In the genomic region with DNA sequence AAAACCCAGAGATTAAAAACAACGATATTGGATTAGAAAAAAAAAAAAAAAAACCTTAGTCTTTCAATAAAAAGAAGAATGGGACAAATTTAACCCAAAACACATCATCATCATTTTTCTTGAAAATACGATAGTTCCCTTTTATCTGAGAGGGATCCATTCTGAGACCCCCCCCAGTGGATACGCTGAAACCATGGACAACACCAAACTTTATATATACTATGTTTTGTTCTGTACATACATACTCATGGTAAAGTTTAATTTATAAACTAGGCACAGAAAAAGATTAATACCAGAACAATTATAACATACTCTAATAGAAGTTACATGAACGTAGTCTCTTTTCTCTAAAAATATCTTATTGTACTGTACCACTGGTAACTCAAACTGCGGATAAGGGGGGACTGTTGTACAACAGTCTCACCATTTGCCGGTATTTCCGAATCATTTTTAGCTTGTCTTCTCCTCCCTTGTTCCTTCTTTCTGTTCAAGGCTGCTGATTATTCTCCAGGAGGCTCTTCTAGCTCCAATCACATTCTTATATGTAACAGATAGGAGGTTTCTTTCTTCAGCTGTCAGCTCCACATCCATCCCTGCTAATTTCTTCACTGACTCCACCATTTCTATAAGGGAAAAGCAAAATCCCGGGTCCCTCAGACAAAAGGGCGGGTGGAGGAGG, we compare ENCODE assay signal across 9 cellular contexts. TPM values are rescaled to one million over a fixed set of nuclear protein-coding genes. Genes with fewer than 3 reads are reported as not detected.
DNase-seq lines count a peak whose midpoint lies in the region; ATAC-seq and TF ChIP-seq lines count a peak whose summit lies in the region.
"Had no signal": no experiment of that assay in that cellular context is flagged by ENCODE, and none has a peak within 500 bp of the region (broad histone marks: within the 10 kb centered on the region; RNA-seq: fewer than 3 reads in every experiment).

No MANE protein-coding gene starts in this region.

- peak overlapping the region; percentile 57 for H3K4me3 ChIP-seq in astrocyte of the cerebellum (ENCODE audit: low read depth, low read length)
- peak overlapping the region; percentile 53 to 69 (median 68) for H3K4me3 ChIP-seq in right lobe of liver

- ATAC-seq in right lobe of liver (no peak), HG02973 (IDR thresholded peaks at IDR 0.05; ENCODE audit: unreplicated experiment) (no peak)

- no peaks in the 10 kb centered on the region for H3K4me1 ChIP-seq in right lobe of liver

- TF ChIP-seq POLR2A in right lobe of liver (IDR thresholded peaks at IDR 0.05): no peak

- H3K9me3 ChIP-seq in right lobe of liver: no peaks in the 10 kb centered on the region

- peaks cover 4% of the 10 kb centered on the region for H3K36me3 Mint-ChIP-seq in T-helper 1 cell treated with Interleukin-12 subunit alpha and Interleukin-12 subunit beta and Interleukin-4 antibody, amounts not matched to agents 30 μg/mL and 1 μg/mL, for 36 hours (ENCODE audit: low read depth)

- TF ChIP-seq CTCF in astrocyte of the cerebellum (IDR thresholded peaks at IDR 0.05; ENCODE audit: low read depth, low read length, missing control alignments): no peak
- no peak for TF ChIP-seq CTCF in right lobe of liver (IDR thresholded peaks at IDR 0.05)

- no peaks in the 10 kb centered on the region for H3K9me3 Mint-ChIP-seq in T-helper 1 cell treated with Interleukin-12 subunit alpha and Interleukin-12 subunit beta and Interleukin-4 antibody, amounts not matched to agents 30 μg/mL and 1 μg/mL, for 36 hours

- H3K27me3 ChIP-seq in right lobe of liver: no peaks in the 10 kb centered on the region

- in situ Hi-C loops in astrocyte of the cerebellum (cut with HindIII; ENCODE audit: low sequenced_read_pairs): no loop called here

- H3K27me3 Mint-ChIP-seq in T-helper 1 cell treated with Interleukin-12 subunit alpha and Interleukin-12 subunit beta and Interleukin-4 antibody, amounts not matched to agents 30 μg/mL and 1 μg/mL, for 36 hours (ENCODE audit: low read depth): peaks cover 22% of the 10 kb centered on the region

- DNase-seq in T-helper 1 cell: no peak
- DNase-seq in astrocyte of the cerebellum (ENCODE audit: low read depth): no peak
- DNase-seq in right lobe of liver: no peak
- no peak for DNase-seq in Ammon's horn (ENCODE audit: low spot score)
- DNase-seq in anterior cingulate cortex (lab: John Stamatoyannopoulos, UW): no peak

- 65% methylated on average over 9 of the region's 9 CpGs for WGBS in right lobe of liver (ENCODE audit: insufficient coverage, low coverage, low lambda C conversion rate, missing lambda C conversion rate)

- H3K4me1 Mint-ChIP-seq in T-helper 1 cell treated with Interleukin-12 subunit alpha and Interleukin-12 subunit beta and Interleukin-4 antibody, amounts not matched to agents 30 μg/mL and 1 μg/mL, for 36 hours (ENCODE audit: low read depth): peaks cover 21% of the 10 kb centered on the region

- peak overlapping the region; percentile 64 for H3K27ac Mint-ChIP-seq in T-helper 1 cell treated with Interleukin-12 subunit alpha and Interleukin-12 subunit beta and Interleukin-4 antibody, amounts not matched to agents 30 μg/mL and 1 μg/mL, for 36 hours

- no peaks in the 10 kb centered on the region for H3K36me3 ChIP-seq in right lobe of liver

- H3K27ac ChIP-seq in right lobe of liver (peak overlapping the region in 2 of 3 donors; percentile 31 to 40), temporal lobe (ENCODE audit: low read depth, low read length) (peak overlapping the region; percentile 11)
- H3K27ac ChIP-seq: C4-2B had no signal

- intact Hi-C loops in right lobe of liver (cut with DNase I): no loop called here

- peak overlapping the region; percentile 81 for H3K4me3 Mint-ChIP-seq in T-helper 1 cell treated with Interleukin-12 subunit alpha and Interleukin-12 subunit beta and Interleukin-4 antibody, amounts not matched to agents 30 μg/mL and 1 μg/mL, for 36 hours

RNA-seq across cellular contexts. Expression of gene RNF135, which starts 37.0 kb away (rescaled TPM):
- total RNA-seq in right lobe of liver (1 to 10 TPM; 3.7 to 6.1 (median 4.6) TPM), temporal lobe (2.2 TPM)
